In genomic region chr9:4764033-4764432, GRCh38 we compare ENCODE assay signal across 18 cellular contexts. TPM values are rescaled to one million over a fixed set of nuclear protein-coding genes. Genes with fewer than 3 reads are reported as not detected.
DNase-seq lines count a peak whose midpoint lies in the region; ATAC-seq and TF ChIP-seq lines count a peak whose summit lies in the region.
"Had no signal": no experiment of that assay in that cellular context is flagged by ENCODE, and none has a peak within 500 bp of the region (broad histone marks: within the 10 kb centered on the region; RNA-seq: fewer than 3 reads in every experiment).

No MANE protein-coding gene starts in this region.

- H3K36me3 ChIP-seq in HEK293 (ENCODE audit: control insufficient read depth in 2 of 2, insufficient read depth in 1 of 2, low read length in 2 of 2) (no peaks in the 10 kb centered on the region), neuronal stem cell (replicated peaks in 1 of 2; ENCODE audit: control insufficient read depth in 2 of 2, insufficient read depth in 2 of 2, low read length in 2 of 2) (no peaks in the 10 kb centered on the region), tibial artery (no peaks in the 10 kb centered on the region)
- H3K36me3 ChIP-seq: BE2C had no signal

- H3K27ac ChIP-seq in HEK293 (ENCODE audit: extremely low read depth, low read depth, low read length) (no peak overlapping the region), neuronal stem cell (replicated peaks; ENCODE audit: low read length) (no peak overlapping the region), tibial artery (peak overlapping the region; percentile 44 to 66)

- H3K4me2 ChIP-seq in neuronal stem cell (ENCODE audit: insufficient read depth, low read length, poor library complexity, severe bottlenecking) = no peak overlapping the region

- H3K4me3 ChIP-seq in HEK293 (ENCODE audit: low read depth, low read length) (no peak overlapping the region), neuronal stem cell (ENCODE audit: low read length in 2 of 2) (no peak overlapping the region), tibial artery (no peak overlapping the region)

- H3K27me3 ChIP-seq in neuronal stem cell (ENCODE audit: control insufficient read depth in 3 of 3, insufficient read depth in 3 of 3, low read depth in 1 of 3, low read length in 3 of 3) = peaks cover 0 to 5% (median 0%) of the 10 kb centered on the region in 3 experiments
- H3K27me3 ChIP-seq in tibial artery = no peaks in the 10 kb centered on the region

- H2BK12ac ChIP-seq in neuronal stem cell (ENCODE audit: low read length) = no peak overlapping the region

- no CpG with 5 or more reads among the region's 3 CpGs for WGBS in neuronal stem cell (ENCODE audit: extremely low coverage in 2 of 2, insufficient read length in 2 of 2, insufficient replicate concordance in 1 of 2), 2 donors

- H3K27me3 Mint-ChIP-seq in WTC11 (ENCODE audit: low read depth) = no peaks in the 10 kb centered on the region

- no peak overlapping the region for H4K91ac ChIP-seq in neuronal stem cell (ENCODE audit: low read depth, low read length, poor library complexity)

- H3K14ac ChIP-seq in neuronal stem cell (ENCODE audit: low read length) = no peak overlapping the region

- H2BK120ac ChIP-seq in neuronal stem cell (ENCODE audit: low read depth, low read length) = no peak overlapping the region

- peaks cover 15% of the 10 kb centered on the region for H3K4me1 Mint-ChIP-seq in WTC11

- TF ChIP-seq CTCF in HEK293 (tag by site-specific recombination; IDR thresholded peaks at IDR 0.05) = no peak
- TF ChIP-seq CTCF in WTC11 (IDR thresholded peaks at IDR 0.05) = no peak
- no peak for TF ChIP-seq CTCF in tibial artery (IDR thresholded peaks at IDR 0.05)
- TF ChIP-seq CTCF in GM20000 (IDR thresholded peaks at IDR 0.05; ENCODE audit: extremely low read depth, missing control alignments) = no peak

- intact Hi-C loops in tibial artery (cut with DNase I; ENCODE audit: low total_unique reads) = loop anchor here (5.0 kb wide), 1 partner anchor 223 kb away; the partner anchor contains the start of gene JAK2

- POLR2A ChIA-PET in HEK293 (lab: Yijun Ruan, JAX) (no interaction called here), WTC11 (lab: Charles Lee) (interaction anchor here (0.5 to 1.0 kb wide), 2 partner anchors 221 to 586 kb away, joined by 3 read pairs; partner anchors contain the start of gene JAK2)

- peaks cover 6% of the 10 kb centered on the region; the same call in 1 of the 2 replicates for H3K9me3 Mint-ChIP-seq in WTC11
- H3K9me3 Mint-ChIP-seq: CD8-positive, alpha-beta memory T cell; GM23338 had no signal

- no peak for ATAC-seq in WTC11
- ATAC-seq: HCT116 had no signal

- DNase-seq in WTC11 (ENCODE audit: low spot score) = no peak
- DNase-seq in neuronal stem cell (ENCODE audit: low spot score) = no peak
- DNase-seq in tibial artery = no peak
- DNase-seq in NK-92 (lab: John Stamatoyannopoulos, UW; ENCODE audit: unreplicated experiment) = no peak
- no peak for DNase-seq in cerebellar cortex (ENCODE audit: low spot score)
- no peak for DNase-seq in GM20000 (ENCODE audit: low spot score)
- DNase-seq: BE2C; C1 segment of cervical spinal cord; CD4-positive, CD25-positive, alpha-beta regulatory T cell; CD8-positive, alpha-beta memory T cell; COR-L47; DMS 273 treated with DMSO at 0.1 percent for 48 hours; DMS53; DND-41; EL had no signal

- peak overlapping the region; percentile 86 for H2AFZ ChIP-seq in neuronal stem cell (ENCODE audit: low read length)
- H2AFZ ChIP-seq: GM23338 had no signal

- no peak overlapping the region for H2BK5ac ChIP-seq in neuronal stem cell (ENCODE audit: low read length)

- CTCF ChIA-PET in HEK293 (lab: Yijun Ruan, JAX) = interaction anchor here (0.8 to 6.4 kb wide), 9 partner anchors 14 to 826 kb away, joined by 4 to 94 read pairs (median 6); partner anchors contain the start of gene JAK2
- CTCF ChIA-PET in WTC11 (lab: Charles Lee) = interaction anchor here (0.6 to 2.3 kb wide), 11 partner anchors 14 to 836 kb away, joined by 3 to 24 read pairs (median 4); partner anchors contain the start of gene RCL1

- no peak overlapping the region for H3K18ac ChIP-seq in neuronal stem cell (ENCODE audit: low read length)

- no peaks in the 10 kb centered on the region for H3K9me3 ChIP-seq in HEK293 (ENCODE audit: control insufficient read depth, insufficient read depth, low read depth, low read length)
- H3K9me3 ChIP-seq in neuronal stem cell (replicated peaks in 1 of 2; ENCODE audit: control insufficient read depth in 2 of 2, insufficient read depth in 1 of 2, low read depth in 1 of 2, low read length in 2 of 2) = no peaks in the 10 kb centered on the region
- no peaks in the 10 kb centered on the region for H3K9me3 ChIP-seq in tibial artery
- H3K9me3 ChIP-seq: BE2C had no signal

- no peak overlapping the region for H2AK5ac ChIP-seq in neuronal stem cell (ENCODE audit: low read depth, low read length)

- H3K79me1 ChIP-seq in neuronal stem cell (ENCODE audit: low read depth, low read length) = no peaks in the 10 kb centered on the region

- H3K4me3 Mint-ChIP-seq in WTC11 = no peak overlapping the region
- H3K4me3 Mint-ChIP-seq: CD4-positive, CD25-positive, alpha-beta regulatory T cell; CD8-positive, alpha-beta memory T cell had no signal

- no peak overlapping the region for H2BK15ac ChIP-seq in neuronal stem cell (ENCODE audit: low read length)

- H4K8ac ChIP-seq in neuronal stem cell (ENCODE audit: low read depth, low read length) = no peak overlapping the region

- no peak overlapping the region for H3K23ac ChIP-seq in neuronal stem cell (ENCODE audit: low read depth, low read length, poor library complexity)

- no peaks in the 10 kb centered on the region for H3K36me3 Mint-ChIP-seq in WTC11
- H3K36me3 Mint-ChIP-seq: CD4-positive, CD25-positive, alpha-beta regulatory T cell; CD8-positive, alpha-beta memory T cell had no signal

- no peak overlapping the region for H3K27ac Mint-ChIP-seq in WTC11

- H3K4me1 ChIP-seq in HEK293 (ENCODE audit: control insufficient read depth, insufficient read depth, low read length) = no peaks in the 10 kb centered on the region
- H3K4me1 ChIP-seq in neuronal stem cell (ENCODE audit: control insufficient read depth in 2 of 2, insufficient read depth in 1 of 2, low read depth in 1 of 2, low read length in 2 of 2) = peaks cover 6 to 10% of the 10 kb centered on the region in 2 donors
- H3K4me1 ChIP-seq in tibial artery = peaks cover 0 to 18% (median 15%) of the 10 kb centered on the region in 4 donors
- H3K4me1 ChIP-seq: BE2C had no signal

- H3K4ac ChIP-seq in neuronal stem cell (ENCODE audit: low read length) = no peak overlapping the region

- H3K9ac ChIP-seq in neuronal stem cell (ENCODE audit: low read depth, low read length, poor library complexity) = no peak overlapping the region

TF ChIP-seq in HEK293, 187 proteins besides CTCF, POLR2A, EP300 and RAD21:
- TF ChIP-seq ZNF223 (tag by site-specific recombination; IDR thresholded peaks at IDR 0.05) (no peak), ZNF121 (tag by site-specific recombination; IDR thresholded peaks at IDR 0.05) (0 out of 2 replicates have a peak, but pooled peaks have one; percentile 31)

TF ChIP-seq in WTC11, 78 proteins besides CTCF, POLR2A, EP300 and RAD21:
- TF ChIP-seq NFATC4 (CRISPR knock-in tag; IDR thresholded peaks at IDR 0.05) = no peak
- TF ChIP-seq ZNF121 (CRISPR knock-in tag; IDR thresholded peaks at IDR 0.05) = peak; percentile 88

RNA-seq across cellular contexts. Expression of gene AK3, which starts 23.0 kb away (rescaled TPM):
- 28.5 to 30.2 TPM (median 29.1 TPM) in 3 replicates for total RNA-seq in WTC11 (2021)
- 27.3 TPM for polyA plus RNA-seq in neuronal stem cell (2013, experiment 1 of 2)
- polyA plus RNA-seq in neuronal stem cell (2013, experiment 2 of 2) = 28.6 TPM

RNA-seq across cellular contexts. Expression of gene RCL1, which starts 28.7 kb away (rescaled TPM):
- total RNA-seq in WTC11 (2021) = 22.4 to 27.2 TPM (median 25.3 TPM) in 3 replicates
- polyA plus RNA-seq in neuronal stem cell (2013, experiment 1 of 2) = 14.8 TPM
- polyA plus RNA-seq in neuronal stem cell (2013, experiment 2 of 2) = 13.4 TPM

Comparison
In these comparisons a context has a peak if more than half of its experiments do, and no peak if none do; other contexts are left out.
1. H3K27ac ChIP-seq: peak in tibial artery (2 of 2); none in HEK293 (single experiment) and neuronal stem cell (single experiment).
2. Of the 8 proteins assayed by ChIP-seq in both HEK293 and WTC11: peak only in HEK293: none; only in WTC11: none; in both: ZNF121; in neither: 7.